Comparison of ENCODE assay signal across 18 cellular contexts in the genomic region with DNA sequence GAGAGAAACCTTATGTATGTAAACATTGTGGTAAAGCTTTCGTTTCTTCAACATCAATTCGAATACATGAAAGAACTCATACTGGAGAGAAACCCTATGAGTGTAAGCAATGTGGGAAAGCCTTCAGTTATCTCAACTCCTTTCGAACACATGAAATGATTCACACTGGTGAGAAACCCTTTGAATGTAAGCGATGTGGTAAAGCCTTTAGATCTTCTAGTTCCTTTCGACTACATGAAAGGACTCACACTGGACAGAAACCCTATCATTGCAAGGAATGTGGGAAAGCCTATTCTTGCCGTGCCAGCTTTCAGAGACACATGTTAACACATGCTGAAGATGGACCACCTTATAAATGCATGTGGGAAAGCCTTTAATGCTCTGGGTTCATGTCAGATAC.
"Had no signal": no experiment of that assay in that cellular context is flagged by ENCODE, and none has a peak within 500 bp of the region (broad histone marks: within the 10 kb centered on the region; RNA-seq: fewer than 3 reads in every experiment).

No MANE protein-coding gene starts in this region.

- H3K4me3 Mint-ChIP-seq: activated CD4-positive, alpha-beta T cell treated with anti-CD3 and anti-CD28 coated beads, Interleukin-2, amount 10 ng/mL, durations not matched to agents 7 days and 5 days; brain; central memory CD8-positive, alpha-beta T cell; dendritic cell treated with granulocyte-macrophage colony-stimulating factor and Interleukin-4, amounts not matched to agents 40 ng/mL and 50 ng/mL, for 4 days; stimulated activated naive CD8-positive, alpha-beta T cell treated with anti-CD3 and anti-CD28 coated beads, Interleukin-15, amount 100 ng/mL, for 72 hours had no signal

- ATAC-seq: esophagus mucosa; left colon; stimulated activated naive CD8-positive, alpha-beta T cell treated with anti-CD3 and anti-CD28 coated beads, Interleukin-15, amount 100 ng/mL, for 72 hours had no signal

- H3K4me1 ChIP-seq: thyroid gland had no signal

- H3K4me3 ChIP-seq: thyroid gland had no signal

- H3K27me3 Mint-ChIP-seq: activated CD4-positive, alpha-beta T cell treated with anti-CD3 and anti-CD28 coated beads, Interleukin-2, amount 10 ng/mL, durations not matched to agents 7 days and 5 days; central memory CD8-positive, alpha-beta T cell; dendritic cell treated with granulocyte-macrophage colony-stimulating factor and Interleukin-4, amounts not matched to agents 40 ng/mL and 50 ng/mL, for 4 days; stimulated activated naive CD8-positive, alpha-beta T cell treated with anti-CD3 and anti-CD28 coated beads, Interleukin-15, amount 100 ng/mL, for 72 hours had no signal

- H3K27ac Mint-ChIP-seq: activated CD4-positive, alpha-beta T cell treated with anti-CD3 and anti-CD28 coated beads, Interleukin-2, amount 10 ng/mL, durations not matched to agents 7 days and 5 days; activated T-helper 2 cell treated with anti-CD3 and anti-CD28 coated beads, Interferon-gamma antibody, Interleukin-2, Interleukin-4, amounts not matched to agents 10 μg/mL and 5 μg/mL and 100 μg/mL, durations not matched to agents 14 hours and 24 hours and 36 hours; brain; dendritic cell treated with granulocyte-macrophage colony-stimulating factor and Interleukin-4, amounts not matched to agents 40 ng/mL and 50 ng/mL, for 4 days; stimulated activated naive CD8-positive, alpha-beta T cell treated with anti-CD3 and anti-CD28 coated beads, Interleukin-15, amount 100 ng/mL, for 72 hours had no signal

- H3K27ac ChIP-seq: thyroid gland had no signal

- DNase-seq: activated CD4-positive, alpha-beta T cell treated with anti-CD3 and anti-CD28 coated beads, Interleukin-2, amount 10 ng/mL, durations not matched to agents 7 days and 5 days; activated CD4-positive, CD25-positive, alpha-beta regulatory T cell; activated CD8-positive, alpha-beta memory T cell treated with anti-CD3 and anti-CD28 coated beads for 24 hours; activated naive CD4-positive, alpha-beta T cell treated with anti-CD3 and anti-CD28 coated beads, Interleukin-2, amount 50 U/mL, for 16 hours; activated T-cell treated with anti-CD3 and anti-CD28 coated beads for 4 hours; amygdala; glutamatergic neuron; left colon; stimulated activated CD4-positive, alpha-beta T cell treated with anti-CD3 and anti-CD28 coated beads, Interleukin-15, amount 100 ng/mL, for 24 hours; stimulated activated CD4-positive, alpha-beta T cell treated with anti-CD3 and anti-CD28 coated beads, Interleukin-4, amount 100 ng/mL, for 24 hours; stimulated activated naive CD8-positive, alpha-beta T cell treated with anti-CD3 and anti-CD28 coated beads, Interleukin-15, amount 100 ng/mL, for 72 hours; T-helper 2 cell; thyroid gland had no signal

- H3K4me1 Mint-ChIP-seq: activated CD4-positive, alpha-beta T cell treated with anti-CD3 and anti-CD28 coated beads, Interleukin-2, amount 10 ng/mL, durations not matched to agents 7 days and 5 days; brain; central memory CD8-positive, alpha-beta T cell; stimulated activated naive CD8-positive, alpha-beta T cell treated with anti-CD3 and anti-CD28 coated beads, Interleukin-15, amount 100 ng/mL, for 72 hours had no signal

- H3K27me3 ChIP-seq: thyroid gland had no signal
